10 cellular contexts compared by ENCODE assay signal in the genomic region with DNA sequence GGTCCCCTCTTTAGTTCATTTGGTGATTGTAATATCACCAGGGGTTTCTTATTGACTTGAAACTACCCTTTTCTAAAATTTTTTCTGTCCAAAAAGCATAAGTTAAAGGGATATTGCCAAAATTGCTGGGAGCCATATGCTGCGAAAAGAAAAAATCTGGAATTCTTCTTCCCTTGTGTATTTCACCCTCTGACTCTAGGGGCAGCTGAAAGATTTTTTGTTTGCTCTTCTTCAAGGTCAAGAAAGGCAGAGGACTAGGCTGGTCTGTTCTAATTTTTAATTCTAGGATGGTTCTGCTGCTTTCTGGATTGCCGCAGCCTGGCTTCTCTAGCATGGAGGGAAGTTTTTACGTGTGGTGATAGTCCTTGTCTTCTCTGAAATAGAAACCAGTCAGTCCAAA.
A peak's percentile ranks its signal among the peaks of the same experiment; 100 is the strongest.
DNase-seq lines count a peak whose midpoint lies in the region; ATAC-seq, FAIRE-seq and TF ChIP-seq lines count a peak whose summit lies in the region.
"Had no signal": no experiment of that assay in that cellular context is flagged by ENCODE, and none has a peak within 500 bp of the region (broad histone marks: within the 10 kb centered on the region; RNA-seq: fewer than 3 reads in every experiment).

No MANE protein-coding gene starts in this region.

- H3K14ac ChIP-seq in IMR-90 (replicated peaks; ENCODE audit: low read depth, low read length): 0 out of 2 replicates have a peak overlapping the region, but pooled peaks have one; percentile 7

- no peak overlapping the region for H3K27ac ChIP-seq in IMR-90 (ENCODE audit: insufficient read depth, low read length)
- H3K27ac ChIP-seq in K562 (ENCODE audit: extremely low read depth, low read depth, low read length): no peak overlapping the region
- H3K27ac ChIP-seq in right atrium auricular region: no peak overlapping the region

- H3K27me3 Mint-ChIP-seq in T-helper 1 cell treated with Interleukin-12 subunit alpha and Interleukin-12 subunit beta and Interleukin-4 antibody, amounts not matched to agents 30 μg/mL and 1 μg/mL, for 36 hours (ENCODE audit: low read depth): peaks cover 74% of the 10 kb centered on the region
- peaks cover 42% of the 10 kb centered on the region for H3K27me3 Mint-ChIP-seq in neural crest cell (ENCODE audit: low read depth)

- 0 out of 2 replicates have a peak, but pooled peaks have one; percentile 5 for TF ChIP-seq CTCF in IMR-90 (conservative IDR thresholded peaks at IDR 0.05; ENCODE audit: low read depth, low read length)
- TF ChIP-seq CTCF in K562 (IDR thresholded peaks at IDR 0.05 in 2 of 3, conservative IDR thresholded peaks at IDR 0.05 in 1 of 3; ENCODE audit: insufficient read depth in 2 of 3, low read depth in 1 of 3, low read length in 3 of 3): peak in 1 of 3 experiments; percentile 3; a peak in 1 of 6 replicates
- TF ChIP-seq CTCF in neural crest cell (conservative IDR thresholded peaks at IDR 0.05): peak; percentile 29
- TF ChIP-seq CTCF in right atrium auricular region (IDR thresholded peaks at IDR 0.05): no peak

- H3K4me3 Mint-ChIP-seq in T-helper 1 cell treated with Interleukin-12 subunit alpha and Interleukin-12 subunit beta and Interleukin-4 antibody, amounts not matched to agents 30 μg/mL and 1 μg/mL, for 36 hours: peak overlapping the region; percentile 81
- H3K4me3 Mint-ChIP-seq in neural crest cell: peak overlapping the region; percentile 86

- peaks cover 29% of the 10 kb centered on the region for H3K4me1 Mint-ChIP-seq in T-helper 1 cell treated with Interleukin-12 subunit alpha and Interleukin-12 subunit beta and Interleukin-4 antibody, amounts not matched to agents 30 μg/mL and 1 μg/mL, for 36 hours (ENCODE audit: low read depth)
- H3K4me1 Mint-ChIP-seq in neural crest cell: peaks cover 27% of the 10 kb centered on the region

- no peaks in the 10 kb centered on the region for H3K9me3 Mint-ChIP-seq in T-helper 1 cell treated with Interleukin-12 subunit alpha and Interleukin-12 subunit beta and Interleukin-4 antibody, amounts not matched to agents 30 μg/mL and 1 μg/mL, for 36 hours
- H3K9me3 Mint-ChIP-seq in neural crest cell: no peaks in the 10 kb centered on the region

- H3K4me2 ChIP-seq in IMR-90 (ENCODE audit: low read depth, low read length): no peak overlapping the region
- peak overlapping the region; percentile 55; the same call in 1 of the 2 replicates for H3K4me2 ChIP-seq in K562 (ENCODE audit: insufficient read depth, low read length)

- H3K79me1 ChIP-seq in IMR-90 (ENCODE audit: low read depth in 1 of 2, low read length in 2 of 2): peaks cover 12 to 84% of the 10 kb centered on the region in 2 experiments; a peak in 3 of 4 replicates

- no peak overlapping the region for H3K27ac Mint-ChIP-seq in T-helper 1 cell treated with Interleukin-12 subunit alpha and Interleukin-12 subunit beta and Interleukin-4 antibody, amounts not matched to agents 30 μg/mL and 1 μg/mL, for 36 hours
- no peak overlapping the region for H3K27ac Mint-ChIP-seq in neural crest cell (ENCODE audit: unreplicated experiment)

- POLR2A ChIA-PET in IMR-90 (lab: Charles Lee; ENCODE audit: unreplicated experiment) (no interaction called here), K562 (lab: Yijun Ruan, JAX) (interaction anchor here (0.6 to 1.0 kb wide), 4 partner anchors 28 to 41 kb away, joined by 3 read pairs; no protein-coding TSS in a partner anchor)

- peak; percentile 37 for FAIRE-seq in K562 (lab: Jason Lieb, UNC)
- FAIRE-seq: A204.1 had no signal

- no peak overlapping the region for H4K91ac ChIP-seq in IMR-90 (ENCODE audit: insufficient read depth, low read depth, low read length)

- no peak overlapping the region for H3K18ac ChIP-seq in IMR-90 (ENCODE audit: low read depth, low read length)

- ATAC-seq in IMR-90 (ENCODE audit: low read depth) (no peak), K562 (no peak)
- ATAC-seq in activated CD4-positive, CD25-positive, alpha-beta regulatory T cell treated with anti-CD3 and anti-CD28 coated beads, Interleukin-2, amount 50 U/mL, for 24 hours: no peak

- peaks cover 38% of the 10 kb centered on the region for H3K9me1 ChIP-seq in IMR-90 (ENCODE audit: insufficient read depth, low read length)
- no peaks in the 10 kb centered on the region for H3K9me1 ChIP-seq in K562 (ENCODE audit: control insufficient read depth, insufficient read depth, low read length)

- H4K8ac ChIP-seq in IMR-90 (ENCODE audit: low read depth in 2 of 2, low read length in 2 of 2): no peak overlapping the region

- H3K56ac ChIP-seq in IMR-90 (ENCODE audit: extremely low read depth, insufficient read depth, low read length): no peak overlapping the region

- peaks cover 15% of the 10 kb centered on the region; the same call in 2 of the 3 replicates for H3K79me2 ChIP-seq in K562 (ENCODE audit: control insufficient read depth, insufficient read depth, low read length)

- no peak for TF ChIP-seq EP300 in K562 (IDR thresholded peaks at IDR 0.05; ENCODE audit: low read length)

- H2AFZ ChIP-seq in IMR-90 (replicated peaks; ENCODE audit: low read length, poor library complexity) (no peak overlapping the region), K562 (ENCODE audit: low read depth, low read length) (no peak overlapping the region)

- intact Hi-C loops in IMR-90 (cut with micrococcal nuclease) (loop anchor here (5.0 kb wide), 1 partner anchor 45 kb away; no protein-coding TSS in a partner anchor), K562 (cut with micrococcal nuclease) (loop anchor here (5.0 kb wide), 1 partner anchor 45 kb away; no protein-coding TSS in a partner anchor)

- BruUV-seq in IMR-90 (replicated peaks; lab: Mats Ljungman, UMichigan) (no TSS peak), K562 (replicated peaks; lab: Mats Ljungman, UMichigan) (no TSS peak)

- no peak overlapping the region for H4K5ac ChIP-seq in IMR-90 (ENCODE audit: low read depth, low read length)

- H3K36me3 ChIP-seq in IMR-90 (ENCODE audit: control insufficient read depth, insufficient read depth, low read length) (no peaks in the 10 kb centered on the region), K562 (ENCODE audit: control insufficient read depth, insufficient read depth, low read length) (no peaks in the 10 kb centered on the region), right atrium auricular region (no peaks in the 10 kb centered on the region)

- no peak overlapping the region for H2AK9ac ChIP-seq in IMR-90 (replicated peaks; ENCODE audit: low read depth, low read length, poor library complexity)

- peaks cover 64% of the 10 kb centered on the region for H4K20me1 ChIP-seq in IMR-90 (ENCODE audit: insufficient read depth, low read length)
- H4K20me1 ChIP-seq in K562 (replicated peaks; ENCODE audit: control insufficient read depth, insufficient read depth, low read length): no peaks in the 10 kb centered on the region

- no peak overlapping the region for H2BK5ac ChIP-seq in IMR-90 (ENCODE audit: low read depth, low read length, poor library complexity, severe bottlenecking)

- H3K9ac ChIP-seq in IMR-90 (ENCODE audit: low read depth, low read length) (no peak overlapping the region), K562 (ENCODE audit: insufficient read depth in 1 of 2, low read depth in 2 of 2, low read length in 2 of 2) (peak overlapping the region in 1 of 2 experiments; percentile 14; a peak in 2 of 4 replicates)

- H3K36me3 Mint-ChIP-seq in T-helper 1 cell treated with Interleukin-12 subunit alpha and Interleukin-12 subunit beta and Interleukin-4 antibody, amounts not matched to agents 30 μg/mL and 1 μg/mL, for 36 hours (ENCODE audit: low read depth): peaks cover 2% of the 10 kb centered on the region
- no peaks in the 10 kb centered on the region for H3K36me3 Mint-ChIP-seq in neural crest cell (ENCODE audit: low read depth)

- 100% methylated on average over 1 of the region's 3 CpGs; no CpG with 5 or more reads in 1 of the 2 experiments for WGBS in IMR-90 (ENCODE audit: extremely low coverage in 2 of 2, insufficient read length in 1 of 2), 2 experiments
- WGBS in K562 (ENCODE audit: insufficient coverage, low coverage, missing lambda C conversion rate): 37% methylated on average over 3 of the region's 3 CpGs

- no peak overlapping the region for H2BK20ac ChIP-seq in IMR-90 (ENCODE audit: low read depth, low read length)

- H3K4me1 ChIP-seq in IMR-90 (ENCODE audit: control insufficient read depth, insufficient read depth, low read length): peaks cover 47% of the 10 kb centered on the region
- H3K4me1 ChIP-seq in K562 (replicated peaks in 1 of 2; ENCODE audit: control insufficient read depth in 2 of 2, insufficient read depth in 2 of 2, low read length in 2 of 2): peaks cover 11 to 34% of the 10 kb centered on the region in 2 experiments
- peaks cover 0 to 10% of the 10 kb centered on the region in 2 donors for H3K4me1 ChIP-seq in right atrium auricular region

- no peak overlapping the region for H2BK120ac ChIP-seq in IMR-90 (ENCODE audit: low read depth, low read length)

- H3K4me3 ChIP-seq in IMR-90 (ENCODE audit: insufficient read depth, low read depth, low read length) (no peak overlapping the region), K562 (no peak overlapping the region), right atrium auricular region (no peak overlapping the region)

- dilution Hi-C loops in IMR-90 (cut with HindIII; ENCODE audit: low sequenced_read_pairs, unreplicated experiment): no loop called here

- H2BK15ac ChIP-seq in IMR-90 (ENCODE audit: low read depth, low read length): no peak overlapping the region

- no peak for TF ChIP-seq RAD21 in IMR-90 (IDR thresholded peaks at IDR 0.05; ENCODE audit: low read length)
- no peak for TF ChIP-seq RAD21 in K562 (CRISPR knock-in tag; conservative IDR thresholded peaks at IDR 0.05 in 1 of 2, IDR thresholded peaks at IDR 0.05 in 1 of 2)

- in situ Hi-C loops in IMR-90 (cut with MboI; ENCODE audit: low sequenced_read_pairs): no loop called here
- in situ Hi-C loops in K562 (cut with MboI): no loop called here

- peak overlapping the region; percentile 63; the same call in 1 of the 2 replicates for H3K23ac ChIP-seq in IMR-90 (ENCODE audit: low read depth, low read length)

- CTCF ChIA-PET in IMR-90 (lab: Yijun Ruan, JAX): interaction anchor here (1.2 to 1.3 kb wide), 2 partner anchors 74 to 176 kb away, joined by 3 to 4 read pairs; no protein-coding TSS in a partner anchor
- CTCF ChIA-PET in K562 (lab: Yijun Ruan, JAX; ENCODE audit: low intra/inter-chr PET ratio): no interaction called here

- H3K27me3 ChIP-seq in IMR-90 (ENCODE audit: control insufficient read depth, insufficient read depth, low read length): no peaks in the 10 kb centered on the region
- no peaks in the 10 kb centered on the region for H3K27me3 ChIP-seq in K562 (ENCODE audit: control insufficient read depth in 2 of 2, insufficient read depth in 2 of 2, low read length in 2 of 2)
- no peaks in the 10 kb centered on the region for H3K27me3 ChIP-seq in right atrium auricular region

- TF ChIP-seq POLR2A in IMR-90 (IDR thresholded peaks at IDR 0.05; ENCODE audit: low read depth, low read length) (no peak), K562 (conservative IDR thresholded peaks at IDR 0.05) (no peak)

- no peaks in the 10 kb centered on the region for H3K9me3 ChIP-seq in IMR-90 (ENCODE audit: control insufficient read depth, insufficient read depth, low read length)
- no peaks in the 10 kb centered on the region for H3K9me3 ChIP-seq in K562 (replicated peaks; ENCODE audit: control insufficient read depth, insufficient read depth, low read depth, low read length)
- H3K9me3 ChIP-seq in right atrium auricular region: no peaks in the 10 kb centered on the region

- no peak overlapping the region for H3K4ac ChIP-seq in IMR-90 (ENCODE audit: low read depth, low read length)

- DNase-seq in T-helper 1 cell (no peak), IMR-90 (no peak), K562 (ENCODE audit: extremely low read depth in 1 of 4, low spot score in 3 of 4) (no peak), neural crest cell (ENCODE audit: low read depth, low spot score) (no peak), NCI-H1694 (lab: John Stamatoyannopoulos, UW) (no peak), right atrium auricular region (ENCODE audit: low spot score) (no peak)
- DNase-seq: stimulated activated CD4-positive, alpha-beta T cell treated with anti-CD3 and anti-CD28 coated beads, Interleukin-1b, Interleukin-23, amount 100 ng/mL, for 48 hours had no signal

- H2AK5ac ChIP-seq in IMR-90 (ENCODE audit: low read depth, low read length): no peak overlapping the region

Comparison
In these comparisons a context has a peak if more than half of its experiments do, and no peak if none do; other contexts are left out.
1. CTCF ChIP-seq: peak in IMR-90 (single experiment) and neural crest cell (single experiment); none in right atrium auricular region (0 of 2).